8 cellular contexts compared by ENCODE assay signal in the genomic region with DNA sequence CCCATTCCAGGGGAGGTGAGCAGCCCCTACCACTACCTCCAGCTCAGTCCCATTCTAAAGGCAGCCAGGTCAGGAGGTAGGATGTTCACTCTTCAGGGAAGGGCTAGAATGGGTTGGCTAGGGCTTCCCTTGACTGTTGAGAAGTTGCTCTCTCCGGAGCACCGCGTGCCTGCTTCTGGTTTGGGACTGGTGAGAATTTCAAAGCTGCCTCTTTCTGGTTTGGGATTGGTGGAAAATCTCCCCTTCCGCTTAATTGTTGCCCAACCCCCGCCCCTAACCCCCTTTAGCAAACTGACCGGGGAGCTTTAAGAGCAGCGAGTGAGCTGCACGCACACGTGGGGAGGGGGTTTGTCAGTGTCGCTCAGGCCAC. TPM values are rescaled to one million over a fixed set of nuclear protein-coding genes. Genes with fewer than 3 reads are reported as not detected.
DNase-seq lines count a peak whose midpoint lies in the region; ATAC-seq and TF ChIP-seq lines count a peak whose summit lies in the region.

No MANE protein-coding gene starts in this region.

- H3K4me2 ChIP-seq in GM23248 (ENCODE audit: unreplicated experiment), result peak overlapping the region; percentile 73

- H3K27ac Mint-ChIP-seq in activated CD4-positive, alpha-beta memory T cell treated with anti-CD3 and anti-CD28 coated beads, Interleukin-2, amount 10 ng/mL, durations not matched to agents 7 days and 5 days, result no peak overlapping the region
- H3K27ac Mint-ChIP-seq in effector memory CD8-positive, alpha-beta T cell, result no peak overlapping the region

- H4K20me1 ChIP-seq in GM23248 (ENCODE audit: insufficient read depth), result no peaks in the 10 kb centered on the region

- CTCF ChIA-PET in Panc1 (lab: Charles Lee), result interaction anchor here (0.7 to 1.6 kb wide), 4 partner anchors 8 to 94 kb away, joined by 3 to 7 read pairs (median 4); no protein-coding TSS in a partner anchor
- CTCF ChIA-PET in activated CD4-positive, alpha-beta memory T cell treated with anti-CD3 and anti-CD28 coated beads, Interleukin-2, amount 10 ng/mL, durations not matched to agents 7 days and 5 days (lab: Charles Lee), result interaction anchor here (0.8 to 7.1 kb wide), 14 partner anchors 9 to 313 kb away, joined by 3 to 78 read pairs (median 4); partner anchors contain the start of genes RNF26 and VPS11

- no peaks in the 10 kb centered on the region for H3K36me3 Mint-ChIP-seq in activated CD4-positive, alpha-beta memory T cell treated with anti-CD3 and anti-CD28 coated beads, Interleukin-2, amount 10 ng/mL, durations not matched to agents 7 days and 5 days (ENCODE audit: low read depth)
- H3K36me3 Mint-ChIP-seq in effector memory CD8-positive, alpha-beta T cell (ENCODE audit: insufficient read depth), result peaks cover 2% of the 10 kb centered on the region

- WGBS in GM23248 (ENCODE audit: low coverage in 1 of 2, low lambda C conversion rate in 2 of 2, missing lambda C conversion rate in 2 of 2), 2 experiments, result 30 to 34% methylated on average over 9 to 10 of the region's 10 CpGs

- no peak for ATAC-seq in Panc1
- no peak for ATAC-seq in effector memory CD8-positive, alpha-beta T cell (replicated peaks)

- H3K4me3 ChIP-seq in GM23248, result peak overlapping the region; percentile 67
- H3K4me3 ChIP-seq in Panc1 (ENCODE audit: low read depth in 2 of 2, low read length in 2 of 2), result peak overlapping the region; percentile 56 to 86
- H3K4me3 ChIP-seq in foreskin fibroblast (ENCODE audit: low read depth in 1 of 2, low read length in 2 of 2), result peak overlapping the region; percentile 56 to 75
- H3K4me3 ChIP-seq in skeletal muscle tissue (ENCODE audit: low read length in 3 of 3), result peak overlapping the region; percentile 67 to 89 (median 84)

- DNase-seq in GM23248, result no peak
- DNase-seq in Panc1 (ENCODE audit: low read depth, low spot score), result no peak
- DNase-seq in foreskin fibroblast, result no peak
- no peak for DNase-seq in activated CD4-positive, alpha-beta memory T cell treated with anti-CD3 and anti-CD28 coated beads, Interleukin-2, amount 10 ng/mL, durations not matched to agents 7 days and 5 days
- DNase-seq in DMS153 (lab: John Stamatoyannopoulos, UW), result no peak
- no peak for DNase-seq in NCI-H510A (lab: John Stamatoyannopoulos, UW)
- DNase-seq in effector memory CD8-positive, alpha-beta T cell, result no peak

- peak overlapping the region; percentile 76 for H2AFZ ChIP-seq in GM23248

- H3K36me3 ChIP-seq in GM23248 (ENCODE audit: low read depth) (no peaks in the 10 kb centered on the region), Panc1 (ENCODE audit: control insufficient read depth, insufficient read depth, low read length) (no peaks in the 10 kb centered on the region), skeletal muscle tissue (ENCODE audit: control insufficient read depth in 3 of 3, insufficient read depth in 3 of 3, low read length in 3 of 3) (peaks cover 0 to 10% (median 0%) of the 10 kb centered on the region in 3 donors)

- in situ Hi-C loops in GM23248 (cut with MboI), result no loop called here
- in situ Hi-C loops in Panc1 (cut with HindIII; ENCODE audit: low pct_unique_long_range_greater_than_20kb, low sequenced_read_pairs), result no loop called here

- no peak overlapping the region for H3K27ac ChIP-seq in GM23248
- H3K27ac ChIP-seq in Panc1 (ENCODE audit: low read length), result no peak overlapping the region
- peak overlapping the region; percentile 100 for H3K27ac ChIP-seq in skeletal muscle tissue (ENCODE audit: low read depth, low read length)

- no peaks in the 10 kb centered on the region for H3K9me3 Mint-ChIP-seq in activated CD4-positive, alpha-beta memory T cell treated with anti-CD3 and anti-CD28 coated beads, Interleukin-2, amount 10 ng/mL, durations not matched to agents 7 days and 5 days
- no peaks in the 10 kb centered on the region for H3K9me3 Mint-ChIP-seq in effector memory CD8-positive, alpha-beta T cell

- no peak for TF ChIP-seq CTCF in Panc1 (IDR thresholded peaks at IDR 0.05)
- no peak for TF ChIP-seq CTCF in foreskin fibroblast (IDR thresholded peaks at IDR 0.05; ENCODE audit: low read depth, low read length)

- no TSS peak for BruUV-seq in Panc1 (replicated peaks; lab: Mats Ljungman, UMichigan)

- no peaks in the 10 kb centered on the region for H3K79me2 ChIP-seq in GM23248 (ENCODE audit: insufficient read depth)

- H3K9me3 ChIP-seq in GM23248 (ENCODE audit: low read depth), result no peaks in the 10 kb centered on the region
- H3K9me3 ChIP-seq in Panc1 (ENCODE audit: control insufficient read depth, insufficient read depth, low read depth, low read length), result no peaks in the 10 kb centered on the region
- no peaks in the 10 kb centered on the region for H3K9me3 ChIP-seq in skeletal muscle tissue (ENCODE audit: control insufficient read depth in 3 of 3, low read length in 3 of 3)

- H3K27me3 ChIP-seq in GM23248 (replicated peaks; ENCODE audit: insufficient read depth) (no peaks in the 10 kb centered on the region), Panc1 (ENCODE audit: control insufficient read depth, insufficient read depth, low read length) (no peaks in the 10 kb centered on the region), skeletal muscle tissue (ENCODE audit: control insufficient read depth in 3 of 3, insufficient read depth in 3 of 3, low read length in 3 of 3) (no peaks in the 10 kb centered on the region)

- peak overlapping the region; percentile 67 for H3K9ac ChIP-seq in GM23248
- peak overlapping the region; percentile 78 to 90 (median 85) for H3K9ac ChIP-seq in skeletal muscle tissue (ENCODE audit: low read depth in 1 of 3, low read length in 3 of 3)

- H3K27me3 Mint-ChIP-seq in activated CD4-positive, alpha-beta memory T cell treated with anti-CD3 and anti-CD28 coated beads, Interleukin-2, amount 10 ng/mL, durations not matched to agents 7 days and 5 days, result peaks cover 5% of the 10 kb centered on the region
- peaks cover 0 to 9% of the 10 kb centered on the region in 2 donors for H3K27me3 Mint-ChIP-seq in effector memory CD8-positive, alpha-beta T cell

- intact Hi-C loops in Panc1 (cut with micrococcal nuclease; ENCODE audit: unreplicated experiment), result loop anchor here (5.0 kb wide), 1 partner anchor 92 kb away; no protein-coding TSS in a partner anchor

- no peaks in the 10 kb centered on the region for H3K9me2 ChIP-seq in GM23248 (ENCODE audit: insufficient read depth)

- no peak overlapping the region for H3K4me3 Mint-ChIP-seq in activated CD4-positive, alpha-beta memory T cell treated with anti-CD3 and anti-CD28 coated beads, Interleukin-2, amount 10 ng/mL, durations not matched to agents 7 days and 5 days
- H3K4me3 Mint-ChIP-seq in effector memory CD8-positive, alpha-beta T cell, result no peak overlapping the region

- H3K4me1 Mint-ChIP-seq in activated CD4-positive, alpha-beta memory T cell treated with anti-CD3 and anti-CD28 coated beads, Interleukin-2, amount 10 ng/mL, durations not matched to agents 7 days and 5 days, result no peaks in the 10 kb centered on the region
- peaks cover 0 to 7% of the 10 kb centered on the region in 2 donors for H3K4me1 Mint-ChIP-seq in effector memory CD8-positive, alpha-beta T cell (ENCODE audit: low read depth in 2 of 2)

- peaks cover 13% of the 10 kb centered on the region for H3K4me1 ChIP-seq in GM23248 (ENCODE audit: insufficient read depth)
- peaks cover 11% of the 10 kb centered on the region for H3K4me1 ChIP-seq in Panc1 (ENCODE audit: control insufficient read depth, insufficient read depth, low read length)
- peaks cover 43 to 50% (median 44%) of the 10 kb centered on the region in 3 donors for H3K4me1 ChIP-seq in skeletal muscle tissue (ENCODE audit: control insufficient read depth in 3 of 3, insufficient read depth in 3 of 3, low read length in 3 of 3)

- POLR2A ChIA-PET in Panc1 (lab: Charles Lee), result interaction anchor here (1.0 kb wide), 1 partner anchor 274 kb away, joined by 3 read pairs; the partner anchor contains the start of gene C2CD2L
- POLR2A ChIA-PET in activated CD4-positive, alpha-beta memory T cell treated with anti-CD3 and anti-CD28 coated beads, Interleukin-2, amount 10 ng/mL, durations not matched to agents 7 days and 5 days (lab: Charles Lee), result interaction anchor here (0.7 kb wide), 1 partner anchor 94 kb away, joined by 3 read pairs; no protein-coding TSS in a partner anchor

- H3F3A ChIP-seq in GM23248 (ENCODE audit: insufficient read depth), result no peaks in the 10 kb centered on the region

RNA-seq across cellular contexts. Expression of gene USP2, which starts 0.7 kb away (rescaled TPM):
- total RNA-seq in GM23248 (2014; rRNA removed; shearing (Covaris generic)), result not detected in 2 replicates
- polyA plus RNA-seq in GM23248 (2016; fragmentation: Nextera tagmentation; extraction: Ambion mirVana), result 0.30 and 0.33 TPM in 2 replicates
- total RNA-seq in Panc1 (2021; ENCODE audit: unreplicated experiment), result 3.1 TPM
- polyA plus RNA-seq in Panc1 (2012; ENCODE audit: insufficient read length), result 2.3 TPM
- 8.9 TPM for total RNA-seq in skeletal muscle tissue
- total RNA-seq in activated CD4-positive, alpha-beta memory T cell treated with anti-CD3 and anti-CD28 coated beads, Interleukin-2, amount 10 ng/mL, durations not matched to agents 7 days and 5 days, result under 1 TPM; 0.48 to 0.53 TPM

RNA-seq across cellular contexts. Expression of gene MFRP, which starts 34.3 kb away (rescaled TPM):
- total RNA-seq in GM23248 (2014; rRNA removed; shearing (Covaris generic)), result 0.13 TPM in 1 of 2 replicates, not detected in the other
- not detected in 2 replicates for polyA plus RNA-seq in GM23248 (2016; fragmentation: Nextera tagmentation; extraction: Ambion mirVana)
- total RNA-seq in Panc1 (2021; ENCODE audit: unreplicated experiment) (not detected), skeletal muscle tissue (not detected)
- polyA plus RNA-seq in Panc1 (2012; ENCODE audit: insufficient read length), result not detected
- not detected for total RNA-seq in activated CD4-positive, alpha-beta memory T cell treated with anti-CD3 and anti-CD28 coated beads, Interleukin-2, amount 10 ng/mL, durations not matched to agents 7 days and 5 days

RNA-seq across cellular contexts. Expression of gene C1QTNF5, which starts 40.1 kb away (rescaled TPM):
- 23.4 and 27.9 TPM in 2 replicates for total RNA-seq in GM23248 (2014; rRNA removed; shearing (Covaris generic))
- 4.5 and 6.2 TPM in 2 replicates for polyA plus RNA-seq in GM23248 (2016; fragmentation: Nextera tagmentation; extraction: Ambion mirVana)
- total RNA-seq in Panc1 (2021; ENCODE audit: unreplicated experiment) (not detected), skeletal muscle tissue (17.2 TPM)
- polyA plus RNA-seq in Panc1 (2012; ENCODE audit: insufficient read length), result not detected
- total RNA-seq in activated CD4-positive, alpha-beta memory T cell treated with anti-CD3 and anti-CD28 coated beads, Interleukin-2, amount 10 ng/mL, durations not matched to agents 7 days and 5 days, result not detected

RNA-seq across cellular contexts. Expression of gene THY1, which starts 42.2 kb away (rescaled TPM):
- total RNA-seq in GM23248 (2014; rRNA removed; shearing (Covaris generic)), result 1,197 and 1,694 TPM in 2 replicates
- 1,640 and 1,703 TPM in 2 replicates for polyA plus RNA-seq in GM23248 (2016; fragmentation: Nextera tagmentation; extraction: Ambion mirVana)
- total RNA-seq in Panc1 (2021; ENCODE audit: unreplicated experiment) (13.7 TPM), skeletal muscle tissue (19.8 TPM)
- 24.3 TPM for polyA plus RNA-seq in Panc1 (2012; ENCODE audit: insufficient read length)
- total RNA-seq in activated CD4-positive, alpha-beta memory T cell treated with anti-CD3 and anti-CD28 coated beads, Interleukin-2, amount 10 ng/mL, durations not matched to agents 7 days and 5 days, result 1 to 10 TPM; 1.3 to 2.0 TPM

RNA-seq across cellular contexts. Expression of gene RNF26, which starts 46.5 kb away (rescaled TPM):
- total RNA-seq in GM23248 (2014; rRNA removed; shearing (Covaris generic)), result 6.4 and 8.0 TPM in 2 replicates
- polyA plus RNA-seq in GM23248 (2016; fragmentation: Nextera tagmentation; extraction: Ambion mirVana), result 49.5 and 53.1 TPM in 2 replicates
- total RNA-seq in Panc1 (2021; ENCODE audit: unreplicated experiment) (69.0 TPM), skeletal muscle tissue (2.1 TPM)
- polyA plus RNA-seq in Panc1 (2012; ENCODE audit: insufficient read length), result 58.5 TPM
- total RNA-seq in activated CD4-positive, alpha-beta memory T cell treated with anti-CD3 and anti-CD28 coated beads, Interleukin-2, amount 10 ng/mL, durations not matched to agents 7 days and 5 days, result 10 to 100 TPM; 33.5 to 35.1 TPM

Comparison
In these comparisons a context has a peak if more than half of its experiments do, and no peak if none do; other contexts are left out.
1. RNA of gene C1QTNF5, which starts 40.1 kb away (total RNA-seq): 23.4 to 27.9 TPM in GM23248 and 17.2 TPM in skeletal muscle tissue (single experiment); not detected in Panc1 (single experiment) and not detected in activated CD4-positive, alpha-beta memory T cell treated with anti-CD3 and anti-CD28 coated beads, Interleukin-2, amount 10 ng/mL, durations not matched to agents 7 days and 5 days; every median in the first group is over 10 times any median in the second.
2. Peak in every context shown above with its lines, with median percentiles within 50 percentile points of each other: H3K4me3 ChIP-seq.